ENCODE assay signal across 9 cellular contexts in the genomic region with DNA sequence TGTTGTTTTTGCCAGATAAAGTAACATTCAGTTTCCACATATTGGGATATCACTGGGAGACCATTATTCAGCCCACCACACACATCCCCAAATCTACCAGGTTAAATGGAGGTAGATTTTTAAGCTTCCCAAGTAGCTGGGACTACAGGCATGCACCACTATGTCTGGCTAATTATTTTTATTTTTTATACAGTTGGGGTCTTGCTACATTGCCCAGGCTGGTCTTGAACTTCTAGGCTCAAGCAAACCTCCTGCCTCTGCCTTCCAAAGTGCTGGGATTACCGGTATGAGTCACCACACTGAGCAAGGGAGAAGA.
A peak's percentile ranks its signal among the peaks of the same experiment; 100 is the strongest.
DNase-seq lines count a peak whose midpoint lies in the region; ATAC-seq and TF ChIP-seq lines count a peak whose summit lies in the region.
"Had no signal": no experiment of that assay in that cellular context is flagged by ENCODE, and none has a peak within 500 bp of the region (broad histone marks: within the 10 kb centered on the region; RNA-seq: fewer than 3 reads in every experiment).

No MANE protein-coding gene starts in this region.

- H3K4me3 ChIP-seq in CD4-positive, alpha-beta memory T cell (ENCODE audit: low read length in 2 of 2): no peak overlapping the region
- no peak overlapping the region for H3K4me3 ChIP-seq in RWPE2 (ENCODE audit: severe bottlenecking)
- H3K4me3 ChIP-seq in duodenal mucosa (ENCODE audit: low read depth in 1 of 2, low read length in 2 of 2): no peak overlapping the region
- no peak overlapping the region for H3K4me3 ChIP-seq in sigmoid colon
- H3K4me3 ChIP-seq in HAP-1: no peak overlapping the region
- H3K4me3 ChIP-seq: SK-N-MC had no signal

- H3K27ac ChIP-seq in CD4-positive, alpha-beta memory T cell (ENCODE audit: low read depth, low read length): no peak overlapping the region
- H3K27ac ChIP-seq in RWPE2 (ENCODE audit: poor library complexity, severe bottlenecking) (peak overlapping the region; percentile 83), duodenal mucosa (ENCODE audit: low read depth, low read length) (peak overlapping the region; percentile 69), sigmoid colon (peak overlapping the region; percentile 69 to 98 (median 88))
- H3K27ac ChIP-seq: SK-N-MC had no signal

- H3K9me3 ChIP-seq in CD4-positive, alpha-beta memory T cell (ENCODE audit: control insufficient read depth in 1 of 2, low read length in 2 of 2): no peaks in the 10 kb centered on the region
- H3K9me3 ChIP-seq in RWPE2 (ENCODE audit: severe bottlenecking) (no peaks in the 10 kb centered on the region), duodenal mucosa (ENCODE audit: control insufficient read depth in 1 of 2, low read length in 2 of 2) (no peaks in the 10 kb centered on the region), sigmoid colon (no peaks in the 10 kb centered on the region), HAP-1 (no peaks in the 10 kb centered on the region)

- TF ChIP-seq POLR2A in sigmoid colon (IDR thresholded peaks at IDR 0.05) (no peak), GM18505 (IDR thresholded peaks at IDR 0.05; ENCODE audit: borderline replicate concordance, extremely low read depth, insufficient read depth, insufficient read length) (no peak)

- H3K4me3 Mint-ChIP-seq in CD4-positive, alpha-beta memory T cell: no peak overlapping the region

- in situ Hi-C loops in HAP-1 (cut with MboI; ENCODE audit: low sequenced_read_pairs): loop anchor here (10.0 kb wide), 1 partner anchor 111 kb away; no protein-coding TSS in a partner anchor

- peaks cover 22% of the 10 kb centered on the region for H3K4me1 ChIP-seq in CD4-positive, alpha-beta memory T cell (ENCODE audit: insufficient read depth, low read length)
- H3K4me1 ChIP-seq in RWPE2 (ENCODE audit: insufficient read depth, poor library complexity, severe bottlenecking) (peaks cover 34% of the 10 kb centered on the region), duodenal mucosa (ENCODE audit: control insufficient read depth in 1 of 2, insufficient read depth in 2 of 2, low read length in 2 of 2) (peaks cover 12 to 16% of the 10 kb centered on the region in 2 donors), sigmoid colon (peaks cover 0 to 44% (median 39%) of the 10 kb centered on the region in 4 donors), HAP-1 (peaks cover 16% of the 10 kb centered on the region)

- CTCF ChIA-PET in CD4-positive, alpha-beta memory T cell (lab: Charles Lee; ENCODE audit: partially characterized antibody): interaction anchor here (0.9 to 2.0 kb wide), 3 partner anchors 104 to 114 kb away, joined by 3 to 8 read pairs (median 3); no protein-coding TSS in a partner anchor

- no peaks in the 10 kb centered on the region for H3K9me3 Mint-ChIP-seq in CD4-positive, alpha-beta memory T cell

- H3K4me1 Mint-ChIP-seq in CD4-positive, alpha-beta memory T cell: peaks cover 12 to 25% (median 21%) of the 10 kb centered on the region in 4 donors

- WGBS in sigmoid colon, 2 donors: 30 to 50% methylated on average over 1 of the region's 1 CpG

- no peaks in the 10 kb centered on the region for H3K36me3 Mint-ChIP-seq in CD4-positive, alpha-beta memory T cell

- TF ChIP-seq CTCF in RWPE2 (IDR thresholded peaks at IDR 0.05; ENCODE audit: poor library complexity, severe bottlenecking) (no peak), sigmoid colon (IDR thresholded peaks at IDR 0.05) (no peak)

- no peak for TF ChIP-seq EP300 in sigmoid colon (IDR thresholded peaks at IDR 0.05)

- POLR2A ChIA-PET in CD4-positive, alpha-beta memory T cell (lab: Charles Lee; ENCODE audit: partially characterized antibody): interaction anchor here (1.4 to 14.5 kb wide), 3 partner anchors 84 to 111 kb away, joined by 10 to 1104 read pairs (median 592); a partner anchor contains a TSS

- H3K27me3 ChIP-seq in CD4-positive, alpha-beta memory T cell (ENCODE audit: insufficient read depth, low read length): no peaks in the 10 kb centered on the region
- H3K27me3 ChIP-seq in RWPE2 (ENCODE audit: insufficient read depth, poor library complexity, severe bottlenecking): no peaks in the 10 kb centered on the region
- H3K27me3 ChIP-seq in duodenal mucosa (ENCODE audit: control insufficient read depth in 1 of 2, insufficient read depth in 2 of 2, low read length in 2 of 2): no peaks in the 10 kb centered on the region
- H3K27me3 ChIP-seq in sigmoid colon: no peaks in the 10 kb centered on the region
- H3K27me3 ChIP-seq in HAP-1 (ENCODE audit: low read depth): no peaks in the 10 kb centered on the region

- ATAC-seq in RWPE2 (ENCODE audit: low read depth) (no peak), GM19035 (IDR thresholded peaks at IDR 0.05; ENCODE audit: unreplicated experiment) (no peak), GM21529 (IDR thresholded peaks at IDR 0.05; ENCODE audit: unreplicated experiment) (no peak), GM18505 (IDR thresholded peaks at IDR 0.05; ENCODE audit: unreplicated experiment) (no peak)

- H3K27ac Mint-ChIP-seq in CD4-positive, alpha-beta memory T cell: peak overlapping the region in 4 of 7 donors; percentile 53 to 86 (median 56)

- no peak overlapping the region for H3K9ac ChIP-seq in duodenal mucosa (ENCODE audit: low read depth in 1 of 2, low read length in 2 of 2)

- no peak for DNase-seq in CD4-positive, alpha-beta memory T cell
- DNase-seq in RWPE2 (ENCODE audit: low spot score) (no peak), sigmoid colon (no peak), HAP-1 (ENCODE audit: low spot score in 2 of 2) (no peak)

- no peaks in the 10 kb centered on the region for H3K36me3 ChIP-seq in CD4-positive, alpha-beta memory T cell (ENCODE audit: insufficient read depth, low read length)
- H3K36me3 ChIP-seq in RWPE2 (ENCODE audit: low read depth): no peaks in the 10 kb centered on the region
- no peaks in the 10 kb centered on the region for H3K36me3 ChIP-seq in duodenal mucosa (ENCODE audit: control insufficient read depth in 1 of 2, insufficient read depth in 2 of 2, low read length in 2 of 2)
- H3K36me3 ChIP-seq in sigmoid colon: no peaks in the 10 kb centered on the region
- H3K36me3 ChIP-seq in HAP-1 (replicated peaks): no peaks in the 10 kb centered on the region

- intact Hi-C loops in CD4-positive, alpha-beta memory T cell (cut with micrococcal nuclease): no loop called here
- intact Hi-C loops in sigmoid colon (cut with DNase I): no loop called here

- H3K27me3 Mint-ChIP-seq in CD4-positive, alpha-beta memory T cell: no peaks in the 10 kb centered on the region
